ENCODE assay signal across 15 cellular contexts in the genomic region with DNA sequence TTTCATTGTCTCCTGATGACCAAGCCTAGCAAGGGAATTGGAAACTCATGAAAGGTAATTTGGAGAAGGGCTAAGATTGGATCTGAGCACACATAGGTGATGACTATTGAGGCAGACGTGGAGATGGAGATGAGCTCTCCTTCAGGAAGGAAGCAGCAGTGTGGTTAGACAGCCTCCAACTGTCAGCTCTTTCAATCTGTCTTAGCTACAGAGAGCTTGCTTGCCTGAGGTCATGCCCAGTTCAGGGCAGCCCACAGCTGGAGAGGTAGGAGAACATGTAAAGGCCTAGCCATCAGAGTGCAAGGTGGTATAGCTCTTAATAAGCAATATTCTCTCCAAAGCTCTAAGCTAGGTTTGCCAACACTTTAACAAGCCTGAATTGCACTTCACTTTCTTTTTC.
DNase-seq lines count a peak whose midpoint lies in the region; ATAC-seq and TF ChIP-seq lines count a peak whose summit lies in the region.
"Had no signal": no experiment of that assay in that cellular context is flagged by ENCODE, and none has a peak within 500 bp of the region (broad histone marks: within the 10 kb centered on the region; RNA-seq: fewer than 3 reads in every experiment).

No MANE protein-coding gene starts in this region.

- H4K20me1 ChIP-seq in BLaER1 treated with 17β-estradiol and CSF1 and Interleukin-3, amounts not matched to agents 10 nM and 100 nM: no peaks in the 10 kb centered on the region

- TF ChIP-seq CTCF in left lung (IDR thresholded peaks at IDR 0.05): no peak

- intact Hi-C loops in left lung (cut with DNase I): no loop called here

- H3K27me3 ChIP-seq in BLaER1 treated with 17β-estradiol and CSF1 and Interleukin-3, amounts not matched to agents 10 nM and 100 nM: no peaks in the 10 kb centered on the region
- no peaks in the 10 kb centered on the region for H3K27me3 ChIP-seq in left lung
- H3K27me3 ChIP-seq: BE2C had no signal

- no peaks in the 10 kb centered on the region for H3K27me3 Mint-ChIP-seq in T-helper 2 cell treated with Interferon-gamma antibody and Interleukin-4, amounts not matched to agents 5 μg/mL and 100 μg/mL, for 36 hours (ENCODE audit: low read depth)
- H3K27me3 Mint-ChIP-seq: CD4-positive, CD25-positive, alpha-beta regulatory T cell; IgD-negative memory B cell had no signal

- H3K4me1 ChIP-seq in BLaER1 treated with 17β-estradiol and CSF1 and Interleukin-3, amounts not matched to agents 10 nM and 100 nM: peaks cover 0 to 37% (median 29%) of the 10 kb centered on the region in 10 experiments; a peak in 18 of 20 replicates
- no peaks in the 10 kb centered on the region for H3K4me1 ChIP-seq in left lung
- H3K4me1 ChIP-seq: BE2C had no signal

- H3K4me3 Mint-ChIP-seq in T-helper 2 cell treated with Interferon-gamma antibody and Interleukin-4, amounts not matched to agents 5 μg/mL and 100 μg/mL, for 36 hours: peak overlapping the region; percentile 17
- H3K4me3 Mint-ChIP-seq: CD4-positive, CD25-positive, alpha-beta regulatory T cell; IgD-negative memory B cell had no signal

- H3K27ac Mint-ChIP-seq in T-helper 2 cell treated with Interferon-gamma antibody and Interleukin-4, amounts not matched to agents 5 μg/mL and 100 μg/mL, for 36 hours: no peak overlapping the region
- H3K27ac Mint-ChIP-seq: IgD-negative memory B cell had no signal

- no peaks in the 10 kb centered on the region for H3K36me3 ChIP-seq in BLaER1 treated with 17β-estradiol and CSF1 and Interleukin-3, amounts not matched to agents 10 nM and 100 nM
- no peaks in the 10 kb centered on the region for H3K36me3 ChIP-seq in left lung
- H3K36me3 ChIP-seq: BE2C had no signal

- no peak overlapping the region for H3K4me3 ChIP-seq in BLaER1 treated with 17β-estradiol and CSF1 and Interleukin-3, amounts not matched to agents 10 nM and 100 nM
- no peak overlapping the region for H3K4me3 ChIP-seq in left lung

- peak overlapping the region in 9 of 11 experiments; percentile 6 to 80 (median 60); a peak in 15 of 22 replicates for H3K4me2 ChIP-seq in BLaER1 treated with 17β-estradiol and CSF1 and Interleukin-3, amounts not matched to agents 10 nM and 100 nM

- H3K4me1 Mint-ChIP-seq in T-helper 2 cell treated with Interferon-gamma antibody and Interleukin-4, amounts not matched to agents 5 μg/mL and 100 μg/mL, for 36 hours (ENCODE audit: low read depth): peaks cover 8% of the 10 kb centered on the region
- H3K4me1 Mint-ChIP-seq: CD4-positive, CD25-positive, alpha-beta regulatory T cell; IgD-negative memory B cell had no signal

- peak; percentile 44 to 51 for DNase-seq in AML-193 (lab: John Stamatoyannopoulos, UW)
- peak; percentile 80 for DNase-seq in Kasumi-1 (lab: John Stamatoyannopoulos, UW)
- no peak for DNase-seq in T-helper 2 cell treated with Interferon-gamma antibody and Interleukin-4, amounts not matched to agents 5 μg/mL and 100 μg/mL, for 36 hours (ENCODE audit: low spot score)
- no peak for DNase-seq in iPS-NIHi7 (ENCODE audit: extremely low spot score)
- DNase-seq in left lung: no peak
- DNase-seq: BE2C; CD4-positive, CD25-positive, alpha-beta regulatory T cell; DMS79 treated with DMSO at 0.1 percent for 48 hours; GDM1; HCEC 1CT; Karpas-422 had no signal

- ATAC-seq in left lung (no peak), GM19452 (IDR thresholded peaks at IDR 0.05; ENCODE audit: unreplicated experiment) (no peak), GM21447 (IDR thresholded peaks at IDR 0.05; ENCODE audit: unreplicated experiment) (no peak)

- H3K36me3 Mint-ChIP-seq in T-helper 2 cell treated with Interferon-gamma antibody and Interleukin-4, amounts not matched to agents 5 μg/mL and 100 μg/mL, for 36 hours (ENCODE audit: low read depth): no peaks in the 10 kb centered on the region
- H3K36me3 Mint-ChIP-seq: CD4-positive, CD25-positive, alpha-beta regulatory T cell; IgD-negative memory B cell had no signal

- H3K27ac ChIP-seq in BLaER1 treated with 17β-estradiol and CSF1 and Interleukin-3, amounts not matched to agents 10 nM and 100 nM: peak overlapping the region in 3 of 11 experiments; percentile 2 to 45 (median 32); a peak in 2 of 22 replicates
- H3K27ac ChIP-seq in left lung: no peak overlapping the region

- H3K9ac ChIP-seq in BLaER1 treated with 17β-estradiol and CSF1 and Interleukin-3, amounts not matched to agents 10 nM and 100 nM: no peak overlapping the region

- H3K9me3 ChIP-seq in BLaER1 treated with 17β-estradiol and CSF1 and Interleukin-3, amounts not matched to agents 10 nM and 100 nM (replicated peaks in 1 of 11): peaks cover 0 to 5% (median 0%) of the 10 kb centered on the region in 11 experiments; a peak in 1 of 22 replicates
- no peaks in the 10 kb centered on the region for H3K9me3 ChIP-seq in left lung
- H3K9me3 ChIP-seq: BE2C had no signal

- H3K9me3 Mint-ChIP-seq in T-helper 2 cell treated with Interferon-gamma antibody and Interleukin-4, amounts not matched to agents 5 μg/mL and 100 μg/mL, for 36 hours: no peaks in the 10 kb centered on the region
- H3K9me3 Mint-ChIP-seq: IgD-negative memory B cell had no signal

Comparison
In these comparisons a context has a peak if more than half of its experiments do, and no peak if none do; other contexts are left out.
1. DNase-seq: peak in AML-193 (2 of 2) and Kasumi-1 (2 of 2); none in T-helper 2 cell treated with Interferon-gamma antibody and Interleukin-4, amounts not matched to agents 5 μg/mL and 100 μg/mL, for 36 hours (single experiment), iPS-NIHi7 (single experiment) and left lung (0 of 2).